31 cellular contexts compared by ENCODE assay signal in the genomic region with DNA sequence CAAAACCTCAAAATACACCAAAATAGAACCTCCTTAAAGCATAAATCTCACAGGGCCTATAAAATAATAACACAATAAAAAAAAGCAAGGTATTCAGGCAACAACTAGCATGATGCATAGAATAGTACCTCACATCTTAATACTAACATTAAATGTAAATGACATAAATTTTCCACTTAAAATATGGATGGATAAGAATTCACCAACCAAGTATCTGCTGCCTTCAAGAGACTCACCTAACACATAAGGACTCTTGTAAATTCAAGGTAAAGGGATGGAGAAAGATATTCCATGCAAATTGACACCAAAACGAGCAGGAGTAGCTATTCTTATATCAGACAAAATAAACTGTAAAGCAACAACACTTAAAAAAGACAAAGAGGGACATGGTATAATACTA. TPM values are rescaled to one million over a fixed set of nuclear protein-coding genes. Genes with fewer than 3 reads are reported as not detected.
DNase-seq lines count a peak whose midpoint lies in the region; ATAC-seq, FAIRE-seq and TF ChIP-seq lines count a peak whose summit lies in the region.
"Had no signal": no experiment of that assay in that cellular context is flagged by ENCODE, and none has a peak within 500 bp of the region (broad histone marks: within the 10 kb centered on the region; RNA-seq: fewer than 3 reads in every experiment).

No MANE protein-coding gene starts in this region.

- H3K9me3 ChIP-seq in HEK293 (ENCODE audit: control insufficient read depth, insufficient read depth, low read depth, low read length), result no peaks in the 10 kb centered on the region
- H3K9me3 ChIP-seq in K562 (replicated peaks; ENCODE audit: control insufficient read depth, insufficient read depth, low read depth, low read length), result no peaks in the 10 kb centered on the region
- H3K9me3 ChIP-seq in trophoblast cell (ENCODE audit: insufficient read depth, low read depth, low read length), result no peaks in the 10 kb centered on the region
- H3K9me3 ChIP-seq: A549, BE2C had no signal

- no peak overlapping the region for H4K12ac ChIP-seq in trophoblast cell (ENCODE audit: low read depth, low read length)

- H3K36me3 ChIP-seq in HEK293 (ENCODE audit: control insufficient read depth in 2 of 2, insufficient read depth in 1 of 2, low read length in 2 of 2) (no peaks in the 10 kb centered on the region), K562 (ENCODE audit: control insufficient read depth, insufficient read depth, low read length) (no peaks in the 10 kb centered on the region), trophoblast cell (ENCODE audit: control insufficient read depth in 1 of 2, insufficient read depth in 2 of 2, low read length in 2 of 2) (no peaks in the 10 kb centered on the region)
- H3K36me3 ChIP-seq: BE2C; BLaER1; BLaER1 treated with 17β-estradiol and CSF1 and Interleukin-3, amounts not matched to agents 10 nM and 100 nM had no signal

- no peak for TF ChIP-seq EP300 in K562 (IDR thresholded peaks at IDR 0.05; ENCODE audit: low read length)

- H3K27me3 ChIP-seq in K562 (ENCODE audit: control insufficient read depth in 2 of 2, insufficient read depth in 2 of 2, low read length in 2 of 2) (peaks cover 0 to 10% of the 10 kb centered on the region in 2 experiments; a peak in 2 of 5 replicates), trophoblast cell (ENCODE audit: insufficient read depth, low read length) (no peaks in the 10 kb centered on the region)
- H3K27me3 ChIP-seq: BE2C; BLaER1; BLaER1 treated with 17β-estradiol and CSF1 and Interleukin-3, amounts not matched to agents 10 nM and 100 nM had no signal

- H3K4me3 ChIP-seq in HEK293 (ENCODE audit: low read depth, low read length) (no peak overlapping the region), K562 (no peak overlapping the region), trophoblast cell (ENCODE audit: low read depth, low read length) (no peak overlapping the region)
- H3K4me3 ChIP-seq: A549; BLaER1; BLaER1 treated with 17β-estradiol and CSF1 and Interleukin-3, amounts not matched to agents 10 nM and 100 nM had no signal

- intact Hi-C loops in K562 (cut with micrococcal nuclease), result no loop called here

- H3K9ac ChIP-seq in K562 (ENCODE audit: insufficient read depth in 1 of 2, low read depth in 2 of 2, low read length in 2 of 2) (no peak overlapping the region), trophoblast cell (ENCODE audit: low read length) (no peak overlapping the region)
- H3K9ac ChIP-seq: BLaER1; BLaER1 treated with 17β-estradiol and CSF1 and Interleukin-3, amounts not matched to agents 10 nM and 100 nM had no signal

- no peak for TF ChIP-seq CTCF in HEK293 (tag by site-specific recombination; IDR thresholded peaks at IDR 0.05)
- TF ChIP-seq CTCF in K562 (IDR thresholded peaks at IDR 0.05 in 2 of 3, conservative IDR thresholded peaks at IDR 0.05 in 1 of 3; ENCODE audit: insufficient read depth in 2 of 3, low read depth in 1 of 3, low read length in 3 of 3), result no peak

- H3K18ac ChIP-seq in trophoblast cell (ENCODE audit: low read length), result no peak overlapping the region

- ATAC-seq in K562 (no peak), HG03521 (IDR thresholded peaks at IDR 0.05; ENCODE audit: unreplicated experiment) (no peak)
- ATAC-seq: A549; CD8-positive, alpha-beta T cell had no signal

- no TSS peak for BruUV-seq in K562 (replicated peaks; lab: Mats Ljungman, UMichigan)

- no peaks in the 10 kb centered on the region for H3K9me1 ChIP-seq in K562 (ENCODE audit: control insufficient read depth, insufficient read depth, low read length)

- H3K4me2 ChIP-seq in K562 (ENCODE audit: insufficient read depth, low read length), result no peak overlapping the region
- no peak overlapping the region for H3K4me2 ChIP-seq in trophoblast cell (ENCODE audit: low read length)
- H3K4me2 ChIP-seq: A549; BLaER1; BLaER1 treated with 17β-estradiol and CSF1 and Interleukin-3, amounts not matched to agents 10 nM and 100 nM had no signal

- POLR2A ChIA-PET in HEK293 (lab: Yijun Ruan, JAX), result no interaction called here
- POLR2A ChIA-PET in K562 (lab: Yijun Ruan, JAX), result no interaction called here

- no peak overlapping the region for H4K8ac ChIP-seq in trophoblast cell (ENCODE audit: low read depth, low read length)

- WGBS in K562 (ENCODE audit: insufficient coverage, low coverage, missing lambda C conversion rate), result 0% methylated on average over 1 of the region's 1 CpG
- no CpG with 5 or more reads among the region's 1 CpG for WGBS in trophoblast cell (ENCODE audit: extremely low coverage, insufficient coverage, insufficient read length)

- TF ChIP-seq POLR2A in K562 (conservative IDR thresholded peaks at IDR 0.05), result no peak

- no peak overlapping the region for H3K4ac ChIP-seq in trophoblast cell (ENCODE audit: low read depth, low read length)

- no peak overlapping the region for H2AFZ ChIP-seq in K562 (ENCODE audit: low read depth, low read length)
- no peak overlapping the region for H2AFZ ChIP-seq in trophoblast cell (ENCODE audit: insufficient read depth, low read length, poor library complexity)

- TF ChIP-seq RAD21 in K562 (CRISPR knock-in tag; conservative IDR thresholded peaks at IDR 0.05 in 1 of 2, IDR thresholded peaks at IDR 0.05 in 1 of 2), result no peak

- H2BK120ac ChIP-seq in trophoblast cell (ENCODE audit: insufficient read depth, low read length, poor library complexity), result no peak overlapping the region

- FAIRE-seq in K562 (lab: Jason Lieb, UNC), result no peak
- FAIRE-seq: A204.1, A549, D721Med had no signal

- in situ Hi-C loops in K562 (cut with MboI), result no loop called here

- H3K27ac ChIP-seq in HEK293 (ENCODE audit: extremely low read depth, low read depth, low read length) (no peak overlapping the region), K562 (ENCODE audit: extremely low read depth, low read depth, low read length) (no peak overlapping the region), trophoblast cell (ENCODE audit: low read depth, low read length) (no peak overlapping the region)
- H3K27ac ChIP-seq: 22Rv1; A549; BLaER1; BLaER1 treated with 17β-estradiol and CSF1 and Interleukin-3, amounts not matched to agents 10 nM and 100 nM; C4-2B had no signal

- no peak overlapping the region for H2BK5ac ChIP-seq in trophoblast cell (ENCODE audit: low read depth, low read length, poor library complexity)

- no peak overlapping the region for H2BK12ac ChIP-seq in trophoblast cell (ENCODE audit: low read length)

- CTCF ChIA-PET in HEK293 (lab: Yijun Ruan, JAX) (no interaction called here), K562 (lab: Yijun Ruan, JAX; ENCODE audit: low intra/inter-chr PET ratio) (no interaction called here)

- H3K23ac ChIP-seq in trophoblast cell (ENCODE audit: low read length), result no peak overlapping the region

- H3K79me2 ChIP-seq in K562 (ENCODE audit: control insufficient read depth, insufficient read depth, low read length), result no peaks in the 10 kb centered on the region
- H3K79me2 ChIP-seq in trophoblast cell (ENCODE audit: control insufficient read depth, insufficient read depth, low read length, poor library complexity), result no peaks in the 10 kb centered on the region

- DNase-seq in K562 (ENCODE audit: extremely low read depth in 1 of 4, low spot score in 3 of 4) (no peak), trophoblast cell (no peak)
- DNase-seq: 8988T; ACHN; AML-193; BE2C; C1 segment of cervical spinal cord; Caco-2; Calu3; CD4-positive, alpha-beta memory T cell; CD4-positive, alpha-beta T cell; CD4-positive, CD25-positive, alpha-beta regulatory T cell; CD8-positive, alpha-beta memory T cell; CD8-positive, alpha-beta T cell; COR-L47; DMS 273 treated with DMSO at 0.1 percent for 48 hours; DMS153; DMS79; DMS79 treated with DMSO at 0.1 percent for 48 hours; DND-41; EL had no signal

- H4K91ac ChIP-seq in trophoblast cell (ENCODE audit: low read depth, low read length), result no peak overlapping the region

- H3K79me1 ChIP-seq in trophoblast cell (ENCODE audit: low read length), result no peaks in the 10 kb centered on the region

- H4K20me1 ChIP-seq in K562 (replicated peaks; ENCODE audit: control insufficient read depth, insufficient read depth, low read length), result no peaks in the 10 kb centered on the region; the same call in 1 of the 2 replicates
- H4K20me1 ChIP-seq: BLaER1; BLaER1 treated with 17β-estradiol and CSF1 and Interleukin-3, amounts not matched to agents 10 nM and 100 nM had no signal

- H3K4me1 ChIP-seq in HEK293 (ENCODE audit: control insufficient read depth, insufficient read depth, low read length), result no peaks in the 10 kb centered on the region
- no peaks in the 10 kb centered on the region for H3K4me1 ChIP-seq in K562 (replicated peaks in 1 of 2; ENCODE audit: control insufficient read depth in 2 of 2, insufficient read depth in 2 of 2, low read length in 2 of 2)
- peaks cover 3 to 5% of the 10 kb centered on the region in 2 experiments for H3K4me1 ChIP-seq in trophoblast cell (ENCODE audit: control insufficient read depth in 1 of 2, insufficient read depth in 2 of 2, low read length in 2 of 2)
- H3K4me1 ChIP-seq: A549; BE2C; BLaER1; BLaER1 treated with 17β-estradiol and CSF1 and Interleukin-3, amounts not matched to agents 10 nM and 100 nM; Caco-2 had no signal

- H2AK5ac ChIP-seq in trophoblast cell (ENCODE audit: low read length), result no peak overlapping the region

- H3K14ac ChIP-seq in trophoblast cell (ENCODE audit: low read length), result no peak overlapping the region

TF ChIP-seq in K562, 482 proteins besides CTCF, POLR2A, EP300 and RAD21 (continues in another document):
- no peak for TF ChIP-seq HDAC2 (IDR thresholded peaks at IDR 0.05)
- no peak for TF ChIP-seq HMG20A (CRISPR knock-in tag; conservative IDR thresholded peaks at IDR 0.05)
- TF ChIP-seq ZNF507 (tag; conservative IDR thresholded peaks at IDR 0.05), result peak; percentile 85
- TF ChIP-seq ZNF589 (CRISPR knock-in tag; IDR thresholded peaks at IDR 0.05; ENCODE audit: low read depth), result no peak

RNA-seq across cellular contexts. Expression of gene PERP, which starts 52.2 kb away (rescaled TPM):
- total RNA-seq in K562 (2011; cell fraction: chromatin; rRNA removed; ENCODE audit: low replicate concordance), result not detected in 2 replicates
- under 0.01 TPM in 1 of 2 replicates, not detected in the other for total RNA-seq in K562 (2011; cell fraction: nucleolus; rRNA removed)
- not detected in 2 replicates for total RNA-seq in K562 (2011; cell fraction: nucleoplasm; rRNA removed)
- total RNA-seq in K562 (2014; rRNA removed) (0.04 and 0.05 TPM in 2 replicates), K562 (2014; rRNA removed; fragmentation: Illumina TruSeq; extraction: Trizol) (0.04 and 0.06 TPM in 2 replicates), K562 (2015; rRNA removed; fragmentation: Illumina TruSeq; extraction: Trizol) (0.04 TPM in 2 replicates), K562 (2021) (0.27 and 0.34 TPM in 2 replicates)
- polyA plus RNA-seq in K562 (2011; rRNA removed) (0.11 and 0.12 TPM in 2 replicates), K562 (2014; fragmentation: Illumina TruSeq; extraction: Trizol) (0.03 and 0.07 TPM in 2 replicates), K562 (2014; fragmentation: Nextera tagmentation; extraction: Ambion mirVana) (under 1 TPM in 1 of 2 experiments, not detected in 1; 0.01 TPM), K562 (2014; rRNA removed) (0.07 TPM in 1 of 2 replicates, not detected in the other)
- 0.07 and 0.12 TPM in 2 replicates for polyA plus RNA-seq in K562 (2011; cell fraction: cytosol; rRNA removed)
- polyA plus RNA-seq in K562 (2011; cell fraction: nucleus; rRNA removed), result 0.08 TPM in 1 of 2 replicates, not detected in the other
- polyA plus RNA-seq in K562 (2012), result 0.17 and 0.32 TPM in 2 replicates
- polyA minus RNA-seq in K562 (2011; rRNA and poly(A)+ RNA removed), result 0.09 TPM in 1 of 2 replicates, not detected in the other
- 0.73 TPM in 1 of 2 replicates, not detected in the other for polyA minus RNA-seq in K562 (2011; cell fraction: cytosol; rRNA and poly(A)+ RNA removed)
- 0.13 and 0.22 TPM in 2 replicates for polyA minus RNA-seq in K562 (2011; cell fraction: nucleus; rRNA and poly(A)+ RNA removed)
- 123 and 131 TPM in 2 replicates for polyA plus RNA-seq in trophoblast cell (2013)
- polyA plus RNA-seq: CD14-positive monocyte had no signal

Comparison
In these comparisons a context has a peak if more than half of its experiments do, and no peak if none do; other contexts are left out.
1. Of the 44 proteins assayed by ChIP-seq in both K562 and HEK293: peak only in K562: none; only in HEK293: SETDB1; in both: none; in neither: 43.